8 cellular contexts compared by ENCODE assay signal in the genomic region with DNA sequence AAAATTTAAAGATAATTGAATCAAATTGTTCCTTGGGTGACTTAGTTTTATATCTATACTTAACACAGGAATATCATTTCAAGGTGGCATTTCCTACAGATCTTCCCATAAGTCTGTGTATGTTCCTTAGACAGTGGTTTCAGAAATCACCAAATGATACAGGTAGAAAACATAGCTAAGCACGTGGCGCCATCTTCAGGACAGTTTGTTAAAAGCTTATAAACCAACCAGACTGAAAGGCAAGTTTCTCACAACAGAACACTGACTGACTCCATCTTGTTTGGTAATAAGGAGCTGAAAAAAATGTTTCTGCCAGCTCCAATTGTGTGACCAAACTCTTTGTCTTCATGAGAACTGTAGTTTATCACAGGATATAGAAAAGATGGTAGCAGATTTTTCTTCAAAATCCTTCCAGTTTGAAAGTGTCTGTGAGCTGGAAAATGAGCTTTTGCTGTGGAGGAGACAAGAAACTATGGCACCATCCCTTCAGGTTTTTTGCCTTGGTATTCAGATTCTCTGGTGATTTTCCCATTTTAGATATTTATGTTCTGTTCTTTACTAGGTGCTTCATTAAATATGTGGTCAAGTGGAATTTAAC. TPM values are rescaled to one million over a fixed set of nuclear protein-coding genes. Genes with fewer than 3 reads are reported as not detected.
A peak's percentile ranks its signal among the peaks of the same experiment; 100 is the strongest.
DNase-seq lines count a peak whose midpoint lies in the region; ATAC-seq and TF ChIP-seq lines count a peak whose summit lies in the region.

No MANE protein-coding gene starts in this region.

- TF ChIP-seq POLR2A in sigmoid colon (IDR thresholded peaks at IDR 0.05), result no peak

- H3K4me1 ChIP-seq in right atrium auricular region, result no peaks in the 10 kb centered on the region
- no peaks in the 10 kb centered on the region for H3K4me1 ChIP-seq in sigmoid colon

- no peak overlapping the region for H3K27ac ChIP-seq in right atrium auricular region
- H3K27ac ChIP-seq in sigmoid colon, result no peak overlapping the region

- CTCF ChIA-PET in T-cell (lab: Charles Lee), result interaction anchor here (0.5 to 5.3 kb wide), 56 partner anchors 8 to 1591 kb away, joined by 3 to 43 read pairs (median 4); no protein-coding TSS in a partner anchor

- TF ChIP-seq CTCF in GM12874 (IDR thresholded peaks at IDR 0.05; ENCODE audit: insufficient read depth, low read depth, low read length) (peak; percentile 43; the same call in 1 of the 2 replicates), right atrium auricular region (IDR thresholded peaks at IDR 0.05) (peak; percentile 43 to 71), sigmoid colon (IDR thresholded peaks at IDR 0.05) (peak; percentile 4 to 44 (median 32))

- H3K36me3 ChIP-seq in right atrium auricular region (no peaks in the 10 kb centered on the region), sigmoid colon (no peaks in the 10 kb centered on the region)

- POLR2A ChIA-PET in T-cell (lab: Charles Lee), result interaction anchor here in 1 of 2 donors (0.6 kb wide), 1 partner anchor 32 kb away, joined by 3 read pairs; no protein-coding TSS in a partner anchor

- H3K27ac Mint-ChIP-seq in T-cell, result no peak overlapping the region

- no peaks in the 10 kb centered on the region for H3K27me3 Mint-ChIP-seq in T-cell

- DNase-seq in NCI-H146 treated with DMSO at 0.1 percent for 48 hours (lab: John Stamatoyannopoulos, UW; ENCODE audit: unreplicated experiment) (peak; percentile 75), T-cell (peak; percentile 9 to 75 (median 55)), amniotic epithelial cell (ENCODE audit: low read depth) (peak; percentile 77), right atrium auricular region (ENCODE audit: low spot score) (peak; percentile 65), sigmoid colon (peak; percentile 69)

- no peak overlapping the region for H3K4me3 ChIP-seq in right atrium auricular region
- H3K4me3 ChIP-seq in sigmoid colon, result no peak overlapping the region

- ATAC-seq in HG02852 (IDR thresholded peaks at IDR 0.05; ENCODE audit: unreplicated experiment) (peak; percentile 92), T-cell (replicated peaks in 1 of 4) (peak; percentile 43 to 84 (median 73)), HG02970 (IDR thresholded peaks at IDR 0.05; ENCODE audit: low FRiP score, unreplicated experiment) (no peak)

- H3K4me1 Mint-ChIP-seq in T-cell, result no peaks in the 10 kb centered on the region

- H3K27me3 ChIP-seq in right atrium auricular region (no peaks in the 10 kb centered on the region), sigmoid colon (no peaks in the 10 kb centered on the region)

- no peak for TF ChIP-seq EP300 in sigmoid colon (IDR thresholded peaks at IDR 0.05)

- H3K4me3 Mint-ChIP-seq in T-cell, result no peak overlapping the region

- H3K36me3 Mint-ChIP-seq in T-cell, result no peaks in the 10 kb centered on the region

- intact Hi-C loops in sigmoid colon (cut with DNase I), result loop anchor here (2.0 to 10.0 kb wide), 2 partner anchors 250 to 1590 kb away; no protein-coding TSS in a partner anchor

- 0 to 1% methylated on average over 2 of the region's 2 CpGs for WGBS in sigmoid colon, 2 donors

- no peaks in the 10 kb centered on the region for H3K9me3 Mint-ChIP-seq in T-cell

- no peaks in the 10 kb centered on the region for H3K9me3 ChIP-seq in right atrium auricular region
- no peaks in the 10 kb centered on the region for H3K9me3 ChIP-seq in sigmoid colon

RNA-seq across cellular contexts. Expression of gene NEUROD1, which starts 34.8 kb away (rescaled TPM):
- total RNA-seq in T-cell (not detected), right atrium auricular region (not detected), sigmoid colon (not detected)
- polyA plus RNA-seq in sigmoid colon, result 1 to 10 TPM in 2 of 3 donors, under 1 TPM in 1; 0.39 to 3.6 (median 2.3) TPM

RNA-seq across cellular contexts. Expression of gene CERKL, which starts 58.2 kb away (rescaled TPM):
- total RNA-seq in T-cell, result under 1 TPM in 1 of 5 donors, not detected in 4; 0.06 TPM
- total RNA-seq in right atrium auricular region, result not detected
- not detected for total RNA-seq in sigmoid colon
- polyA plus RNA-seq in sigmoid colon, result under 1 TPM in 1 of 3 donors, not detected in 2; 0.09 TPM
